9 cellular contexts compared by ENCODE assay signal in the genomic region with DNA sequence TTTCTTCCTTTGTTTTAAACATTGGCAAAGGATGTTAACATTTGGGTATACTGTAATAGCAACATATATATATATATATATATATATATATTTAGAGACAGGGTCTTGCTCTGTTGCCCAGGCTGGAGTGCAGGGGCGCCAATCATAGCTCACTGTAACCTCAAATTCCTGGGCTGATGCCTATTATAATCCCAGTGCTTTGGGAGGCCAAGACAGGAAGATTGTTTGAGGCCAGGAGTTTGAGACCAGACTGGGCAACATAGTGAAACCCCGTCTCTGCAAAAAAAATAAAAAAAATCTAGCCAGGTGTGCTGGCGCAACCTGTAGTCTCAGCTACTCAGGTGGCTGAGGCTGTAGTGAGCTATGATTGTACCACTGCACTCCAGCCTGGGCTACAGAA. TPM values are rescaled to one million over a fixed set of nuclear protein-coding genes. Genes with fewer than 3 reads are reported as not detected.
"Had no signal": no experiment of that assay in that cellular context is flagged by ENCODE, and none has a peak within 500 bp of the region (broad histone marks: within the 10 kb centered on the region; RNA-seq: fewer than 3 reads in every experiment).

No MANE protein-coding gene starts in this region.

- DNase-seq: IMR-90, KBM-7, KG1 had no signal

- H3K4me3 ChIP-seq: K562 had no signal

- H3K27ac ChIP-seq: HL-60, KMS-11 had no signal

- ATAC-seq: HepG2, K562 had no signal

RNA-seq across cellular contexts. Expression of gene SPTBN4, which starts 6.6 kb away (rescaled TPM):
- total RNA-seq: HT1080 had no signal
- polyA plus RNA-seq: IgD-negative memory B cell had no signal

RNA-seq across cellular contexts. Expression of gene PRX, which starts 47.0 kb away (rescaled TPM):
- total RNA-seq: HT1080 had no signal
